ENCODE assay signal across 7 cellular contexts in genomic region chr2:98187194-98187593, GRCh38.
"Had no signal": no experiment of that assay in that cellular context is flagged by ENCODE, and none has a peak within 500 bp of the region (broad histone marks: within the 10 kb centered on the region; RNA-seq: fewer than 3 reads in every experiment).

No MANE protein-coding gene starts in this region.

- H3K4me3 Mint-ChIP-seq: IgD-negative memory B cell had no signal

- FAIRE-seq: K562 had no signal

- H3K9me3 Mint-ChIP-seq: IgD-negative memory B cell had no signal

- DNase-seq: IMR-90, KBM-7, KG1 had no signal

- ATAC-seq: K562 had no signal

- H3K9ac ChIP-seq: KMS-11 had no signal

- H3K4me2 ChIP-seq: KMS-11 had no signal

- H3K27ac Mint-ChIP-seq: IgD-negative memory B cell had no signal

- H3K27ac ChIP-seq: HL-60, KMS-11 had no signal

- H3K27me3 Mint-ChIP-seq: IgD-negative memory B cell had no signal

- H3K4me3 ChIP-seq: K562 had no signal

- H3K4me1 Mint-ChIP-seq: IgD-negative memory B cell had no signal

- H3K36me3 Mint-ChIP-seq: IgD-negative memory B cell had no signal
